10 cellular contexts compared by ENCODE assay signal in genomic region chr9:111937301-111937700, GRCh38. TPM values are rescaled to one million over a fixed set of nuclear protein-coding genes. Genes with fewer than 3 reads are reported as not detected.
A peak's percentile ranks its signal among the peaks of the same experiment; 100 is the strongest.
DNase-seq lines count a peak whose midpoint lies in the region; ATAC-seq and TF ChIP-seq lines count a peak whose summit lies in the region.
"Had no signal": no experiment of that assay in that cellular context is flagged by ENCODE, and none has a peak within 500 bp of the region (broad histone marks: within the 10 kb centered on the region; RNA-seq: fewer than 3 reads in every experiment).

No MANE protein-coding gene starts in this region.

- no peaks in the 10 kb centered on the region for H3K9me3 ChIP-seq in duodenal mucosa (ENCODE audit: control insufficient read depth in 1 of 2, low read length in 2 of 2)
- H3K9me3 ChIP-seq in neutrophil: no peaks in the 10 kb centered on the region

- H3K9ac ChIP-seq in duodenal mucosa (ENCODE audit: low read depth in 1 of 2, low read length in 2 of 2): no peak overlapping the region

- peaks cover 19 to 28% (median 25%) of the 10 kb centered on the region in 3 donors for H3K4me1 Mint-ChIP-seq in IgD-negative memory B cell

- DNase-seq in Caki2 (ENCODE audit: low read depth) (peak; percentile 19), caudate nucleus (lab: John Stamatoyannopoulos, UW) (no peak), mesenteric fat pad (ENCODE audit: low spot score) (no peak), NCI-H82 treated with DMSO at 0.1 percent for 48 hours (lab: John Stamatoyannopoulos, UW; ENCODE audit: unreplicated experiment) (no peak)
- DNase-seq: NCI-H2227 treated with DMSO at 0.1 percent for 48 hours had no signal

- peaks cover 1% of the 10 kb centered on the region for H3K36me3 Mint-ChIP-seq in IgD-negative memory B cell

- ATAC-seq in SK-N-SH treated with all-trans-retinoic acid at 6 μM for 48 hours: no peak
- ATAC-seq: GM23338 had no signal

- H3K27ac ChIP-seq in duodenal mucosa (ENCODE audit: low read depth, low read length) (peak overlapping the region; percentile 22), neutrophil (peak overlapping the region; percentile 71), caudate nucleus (ENCODE audit: low read depth, low read length) (no peak overlapping the region)

- H3K4me1 ChIP-seq in duodenal mucosa (ENCODE audit: control insufficient read depth in 1 of 2, insufficient read depth in 2 of 2, low read length in 2 of 2) (peaks cover 6 to 7% of the 10 kb centered on the region in 2 donors), neutrophil (ENCODE audit: control insufficient read depth in 1 of 2, insufficient read depth in 1 of 2, low read depth in 1 of 2, low read length in 1 of 2) (peaks cover 24 to 31% of the 10 kb centered on the region in 2 experiments)

- H3K36me3 ChIP-seq in duodenal mucosa (ENCODE audit: control insufficient read depth in 1 of 2, insufficient read depth in 2 of 2, low read length in 2 of 2) (peaks cover 9 to 11% of the 10 kb centered on the region in 2 donors), neutrophil (peaks cover 35% of the 10 kb centered on the region)

- H3K9me3 Mint-ChIP-seq in IgD-negative memory B cell: no peaks in the 10 kb centered on the region
- H3K9me3 Mint-ChIP-seq: GM23338 had no signal

- peak overlapping the region in 3 of 4 donors; percentile 19 to 74 (median 65) for H3K4me3 Mint-ChIP-seq in IgD-negative memory B cell
- H3K4me3 Mint-ChIP-seq: GM23338 had no signal

- in situ Hi-C loops in Caki2 (cut with HindIII; ENCODE audit: low pct_unique_long_range_greater_than_20kb, low sequenced_read_pairs): no loop called here

- H3K27ac Mint-ChIP-seq in IgD-negative memory B cell: peak overlapping the region in 2 of 3 donors; percentile 41 to 68
- H3K27ac Mint-ChIP-seq: GM23338 had no signal

- no peaks in the 10 kb centered on the region for H3K27me3 ChIP-seq in duodenal mucosa (ENCODE audit: control insufficient read depth in 1 of 2, insufficient read depth in 2 of 2, low read length in 2 of 2)
- no peaks in the 10 kb centered on the region for H3K27me3 ChIP-seq in neutrophil

- no peak for TF ChIP-seq CTCF in neutrophil (IDR thresholded peaks at IDR 0.05)

- H3K4me3 ChIP-seq in duodenal mucosa (ENCODE audit: low read depth in 1 of 2, low read length in 2 of 2) (no peak overlapping the region), neutrophil (ENCODE audit: low read depth in 1 of 2, low read length in 1 of 2) (peak overlapping the region in 1 of 2 experiments; percentile 22)
- H3K4me3 ChIP-seq: GM23338 had no signal

- H3K27me3 Mint-ChIP-seq in IgD-negative memory B cell: peaks cover 1% of the 10 kb centered on the region

TF ChIP-seq in SK-N-SH treated with all-trans-retinoic acid at 6 μM for 48 hours, 23 proteins besides CTCF, POLR2A, EP300 and RAD21:
- TF ChIP-seq TSHZ2 (CRISPR knock-in tag; IDR thresholded peaks at IDR 0.05) (no peak), ZNF565 (CRISPR knock-in tag; conservative IDR thresholded peaks at IDR 0.05; ENCODE audit: low read depth) (no peak), PATZ1 (CRISPR knock-in tag; IDR thresholded peaks at IDR 0.05; ENCODE audit: borderline replicate concordance) (no peak), OSR1 (CRISPR knock-in tag; IDR thresholded peaks at IDR 0.05) (no peak), CREB5 (CRISPR knock-in tag; IDR thresholded peaks at IDR 0.05; ENCODE audit: low read depth) (no peak), ZC3H10 (CRISPR knock-in tag; IDR thresholded peaks at IDR 0.05) (no peak), ARNTL (CRISPR knock-in tag; IDR thresholded peaks at IDR 0.05; ENCODE audit: borderline replicate concordance, low read depth) (no peak), SNAI2 (CRISPR knock-in tag; IDR thresholded peaks at IDR 0.05) (no peak), CSRNP3 (CRISPR knock-in tag; IDR thresholded peaks at IDR 0.05) (no peak), ISL1 (CRISPR knock-in tag; IDR thresholded peaks at IDR 0.05) (no peak), ZFP30 (CRISPR knock-in tag; IDR thresholded peaks at IDR 0.05) (no peak), CSDC2 (CRISPR knock-in tag; IDR thresholded peaks at IDR 0.05) (no peak), TCF4 (CRISPR knock-in tag; IDR thresholded peaks at IDR 0.05; ENCODE audit: borderline replicate concordance) (no peak), ZFP3 (CRISPR knock-in tag; IDR thresholded peaks at IDR 0.05) (no peak), ZNF8 (CRISPR knock-in tag; IDR thresholded peaks at IDR 0.05) (no peak), ESRRG (CRISPR knock-in tag; IDR thresholded peaks at IDR 0.05) (no peak), GLIS3 (CRISPR knock-in tag; IDR thresholded peaks at IDR 0.05) (no peak), RARB (CRISPR knock-in tag; IDR thresholded peaks at IDR 0.05) (no peak), PPARA (CRISPR knock-in tag; IDR thresholded peaks at IDR 0.05; ENCODE audit: borderline replicate concordance) (no peak), TOX (CRISPR knock-in tag; IDR thresholded peaks at IDR 0.05; ENCODE audit: borderline replicate concordance) (no peak)

RNA-seq across cellular contexts. Expression of gene UGCG, which starts 40.7 kb away (rescaled TPM):
- 65.0 and 69.8 TPM in 2 replicates for total RNA-seq in Caki2 (2014; rRNA removed; shearing (Covaris generic); ENCODE audit: low replicate concordance)
- 23.7 TPM for polyA plus RNA-seq in IgD-negative memory B cell
- total RNA-seq in mesenteric fat pad: 70.0 TPM
